ENCODE assay signal across 27 cellular contexts in genomic region chr2:207772844-207773205, GRCh38. TPM values are rescaled to one million over a fixed set of nuclear protein-coding genes. Genes with fewer than 3 reads are reported as not detected.
DNase-seq lines count a peak whose midpoint lies in the region; ATAC-seq, FAIRE-seq and TF ChIP-seq lines count a peak whose summit lies in the region.
"Had no signal": no experiment of that assay in that cellular context is flagged by ENCODE, and none has a peak within 500 bp of the region (broad histone marks: within the 10 kb centered on the region; RNA-seq: fewer than 3 reads in every experiment).

No MANE protein-coding gene starts in this region.

- peak overlapping the region in 1 of 7 donors; percentile 14 for H3K4me3 Mint-ChIP-seq in CD8-positive, alpha-beta memory T cell
- H3K4me3 Mint-ChIP-seq in neural crest cell: peak overlapping the region; percentile 5

- H3K9me1 ChIP-seq in K562 (ENCODE audit: control insufficient read depth, insufficient read depth, low read length): no peaks in the 10 kb centered on the region

- no peaks in the 10 kb centered on the region for H3K9me3 Mint-ChIP-seq in CD8-positive, alpha-beta memory T cell
- no peaks in the 10 kb centered on the region for H3K9me3 Mint-ChIP-seq in neural crest cell

- no peaks in the 10 kb centered on the region for H3K9me3 ChIP-seq in CD8-positive, alpha-beta memory T cell (ENCODE audit: low read length)
- H3K9me3 ChIP-seq in HUES48 (ENCODE audit: control insufficient read depth, insufficient read depth, low read length) (no peaks in the 10 kb centered on the region), K562 (replicated peaks; ENCODE audit: control insufficient read depth, insufficient read depth, low read depth, low read length) (no peaks in the 10 kb centered on the region)
- H3K9me3 ChIP-seq: BLaER1 had no signal

- no peak for DNase-seq in CD8-positive, alpha-beta memory T cell
- DNase-seq in K562 (ENCODE audit: extremely low read depth in 1 of 4, low spot score in 3 of 4) (peak in 1 of 4 experiments; percentile 50), neural crest cell (ENCODE audit: low read depth, low spot score) (no peak), OCI-M1 (lab: John Stamatoyannopoulos, UW) (no peak), GM10248 (ENCODE audit: extremely low spot score) (no peak)
- DNase-seq: DMS 273 treated with DMSO at 0.1 percent for 48 hours, DMS79, EL, GDM1, Karpas-422, NCI-H1105, NCI-H1436 treated with DMSO at 0.1 percent for 48 hours, NCI-H187 treated with DMSO at 0.1 percent for 48 hours, NCI-H2107, NCI-H446, NCI-H524 treated with DMSO at 0.1 percent for 48 hours, NCI-H774, SHP77 had no signal

- no peak for TF ChIP-seq CTCF in K562 (IDR thresholded peaks at IDR 0.05 in 2 of 3, conservative IDR thresholded peaks at IDR 0.05 in 1 of 3; ENCODE audit: insufficient read depth in 2 of 3, low read depth in 1 of 3, low read length in 3 of 3)
- TF ChIP-seq CTCF in neural crest cell (conservative IDR thresholded peaks at IDR 0.05): no peak
- TF ChIP-seq CTCF in GM10248 (IDR thresholded peaks at IDR 0.05; ENCODE audit: control extremely low read depth, extremely low read depth, low read depth, missing control alignments): no peak

- peaks cover 0 to 3% of the 10 kb centered on the region in 2 donors for H3K27me3 Mint-ChIP-seq in CD8-positive, alpha-beta memory T cell
- H3K27me3 Mint-ChIP-seq in neural crest cell (ENCODE audit: low read depth): peaks cover 53% of the 10 kb centered on the region

- intact Hi-C loops in K562 (cut with micrococcal nuclease): loop anchor here (2.0 kb wide), 1 partner anchor 20 kb away; no protein-coding TSS in a partner anchor

- peaks cover 0 to 6% (median 0%) of the 10 kb centered on the region in 3 donors for H3K36me3 Mint-ChIP-seq in CD8-positive, alpha-beta memory T cell
- no peaks in the 10 kb centered on the region for H3K36me3 Mint-ChIP-seq in neural crest cell (ENCODE audit: low read depth)
- H3K36me3 Mint-ChIP-seq: CD4-positive, CD25-positive, alpha-beta regulatory T cell had no signal

- H3K36me3 ChIP-seq in CD8-positive, alpha-beta memory T cell (ENCODE audit: insufficient read depth, low read length): no peaks in the 10 kb centered on the region
- H3K36me3 ChIP-seq in HUES48 (ENCODE audit: control insufficient read depth, insufficient read depth, low read length) (peaks cover 5% of the 10 kb centered on the region), K562 (ENCODE audit: control insufficient read depth, insufficient read depth, low read length) (peaks cover 6% of the 10 kb centered on the region; the same call in 2 of the 3 replicates)
- H3K36me3 ChIP-seq: BLaER1 had no signal

- in situ Hi-C loops in K562 (cut with MboI): loop anchor here (5.0 kb wide), 1 partner anchor 54 kb away; no protein-coding TSS in a partner anchor

- peak; percentile 59 for TF ChIP-seq POLR2A in K562 (conservative IDR thresholded peaks at IDR 0.05)

- H3K27me3 ChIP-seq in CD8-positive, alpha-beta memory T cell (ENCODE audit: insufficient read depth, low read length, poor library complexity, severe bottlenecking): no peaks in the 10 kb centered on the region
- H3K27me3 ChIP-seq in HUES48 (ENCODE audit: control insufficient read depth, insufficient read depth, low read length): no peaks in the 10 kb centered on the region
- no peaks in the 10 kb centered on the region for H3K27me3 ChIP-seq in K562 (ENCODE audit: control insufficient read depth in 2 of 2, insufficient read depth in 2 of 2, low read length in 2 of 2)

- H3K9ac ChIP-seq in HUES48 (ENCODE audit: low read depth, low read length) (no peak overlapping the region), K562 (ENCODE audit: insufficient read depth in 1 of 2, low read depth in 2 of 2, low read length in 2 of 2) (peak overlapping the region; percentile 88 to 91)
- H3K9ac ChIP-seq: BLaER1 had no signal

- peak overlapping the region; percentile 88 for H2AFZ ChIP-seq in K562 (ENCODE audit: low read depth, low read length)

- FAIRE-seq in K562 (lab: Jason Lieb, UNC): no peak
- FAIRE-seq: A204.1, GM12892, GM19239 had no signal

- peaks cover 12% of the 10 kb centered on the region for H3K4me1 ChIP-seq in CD8-positive, alpha-beta memory T cell (ENCODE audit: insufficient read depth, low read length)
- H3K4me1 ChIP-seq in HUES48 (ENCODE audit: control insufficient read depth, insufficient read depth, low read length) (peaks cover 24% of the 10 kb centered on the region), K562 (replicated peaks in 1 of 2; ENCODE audit: control insufficient read depth in 2 of 2, insufficient read depth in 2 of 2, low read length in 2 of 2) (peaks cover 9 to 38% of the 10 kb centered on the region in 2 experiments; a peak in 4 of 5 replicates)

- H3K27ac ChIP-seq in CD8-positive, alpha-beta memory T cell (ENCODE audit: low read depth, low read length): peak overlapping the region; percentile 53
- peak overlapping the region; percentile 61 for H3K27ac ChIP-seq in HUES48 (ENCODE audit: low read depth, low read length)
- peak overlapping the region; percentile 91 for H3K27ac ChIP-seq in K562 (ENCODE audit: extremely low read depth, low read depth, low read length)
- H3K27ac ChIP-seq: BLaER1, RWPE1 had no signal

- POLR2A ChIA-PET in CD8-positive, alpha-beta memory T cell (lab: Charles Lee): no interaction called here
- POLR2A ChIA-PET in K562 (lab: Yijun Ruan, JAX): no interaction called here
- POLR2A ChIA-PET in GM10248 (lab: Yijun Ruan, JAX): no interaction called here

- BruUV-seq in K562 (replicated peaks; lab: Mats Ljungman, UMichigan): TSS peak; percentile 93

- ATAC-seq in K562: no peak; the same call in 2 of the 3 replicates
- ATAC-seq in HG02610 (IDR thresholded peaks at IDR 0.05; ENCODE audit: unreplicated experiment): no peak
- ATAC-seq: Panc1 had no signal

- peaks cover 16% of the 10 kb centered on the region for H3K79me2 ChIP-seq in K562 (ENCODE audit: control insufficient read depth, insufficient read depth, low read length)

- no peak for TF ChIP-seq EP300 in K562 (IDR thresholded peaks at IDR 0.05; ENCODE audit: low read length)

- H3K4me2 ChIP-seq in K562 (ENCODE audit: insufficient read depth, low read length): peak overlapping the region; percentile 81
- H3K4me2 ChIP-seq: BLaER1 had no signal

- no peak for TF ChIP-seq RAD21 in K562 (CRISPR knock-in tag; conservative IDR thresholded peaks at IDR 0.05 in 1 of 2, IDR thresholded peaks at IDR 0.05 in 1 of 2)

- H3K4me1 Mint-ChIP-seq in CD8-positive, alpha-beta memory T cell: peaks cover 15 to 22% (median 16%) of the 10 kb centered on the region in 3 donors
- H3K4me1 Mint-ChIP-seq in neural crest cell: peaks cover 22% of the 10 kb centered on the region

- 0% methylated on average over 6 of the region's 13 CpGs for WGBS in K562 (ENCODE audit: insufficient coverage, low coverage, missing lambda C conversion rate)

- no peak overlapping the region for H3K27ac Mint-ChIP-seq in CD8-positive, alpha-beta memory T cell
- H3K27ac Mint-ChIP-seq in neural crest cell (ENCODE audit: unreplicated experiment): no peak overlapping the region
- H3K27ac Mint-ChIP-seq: CD4-positive, CD25-positive, alpha-beta regulatory T cell had no signal

- H3K4me3 ChIP-seq in CD8-positive, alpha-beta memory T cell (ENCODE audit: low read length): no peak overlapping the region
- H3K4me3 ChIP-seq in HUES48 (ENCODE audit: low read depth, low read length) (no peak overlapping the region), K562 (peak overlapping the region; percentile 39)
- H3K4me3 ChIP-seq: BLaER1 had no signal

- no peaks in the 10 kb centered on the region for H4K20me1 ChIP-seq in K562 (replicated peaks; ENCODE audit: control insufficient read depth, insufficient read depth, low read length)

- CTCF ChIA-PET in CD8-positive, alpha-beta memory T cell (lab: Charles Lee): no interaction called here
- CTCF ChIA-PET in K562 (lab: Yijun Ruan, JAX; ENCODE audit: low intra/inter-chr PET ratio) (no interaction called here), GM10248 (lab: Yijun Ruan, JAX) (no interaction called here)

TF ChIP-seq in K562, 482 proteins besides CTCF, POLR2A, EP300 and RAD21 (continues in another document):
- TF ChIP-seq ZNF740 (CRISPR knock-in tag; IDR thresholded peaks at IDR 0.05) (peak; percentile 57; the same call in 1 of the 2 replicates), ZNF740 (tag; IDR thresholded peaks at IDR 0.05) (no peak; a peak in 1 of 4 replicates), BRD9 (IDR thresholded peaks at IDR 0.05; ENCODE audit: low read depth, partially characterized antibody) (peak; percentile 63), MAX (CRISPR knock-in tag; IDR thresholded peaks at IDR 0.05) (peak; percentile 28; the same call in 1 of the 2 replicates)

RNA-seq across cellular contexts. Expression of gene FZD5, which starts 3.1 kb away (rescaled TPM):
- 1 to 10 TPM; 1.1 to 1.2 TPM for total RNA-seq in CD8-positive, alpha-beta memory T cell
- 0.06 TPM for polyA plus RNA-seq in CD8-positive, alpha-beta memory T cell
- total RNA-seq in K562 (2011; cell fraction: chromatin; rRNA removed; ENCODE audit: low replicate concordance): 12.4 and 17.4 TPM in 2 replicates
- 14.3 and 15.3 TPM in 2 replicates for total RNA-seq in K562 (2011; cell fraction: nucleolus; rRNA removed)
- total RNA-seq in K562 (2011; cell fraction: nucleoplasm; rRNA removed): 21.9 and 32.4 TPM in 2 replicates
- total RNA-seq in K562 (2014; rRNA removed) (8.8 and 9.7 TPM in 2 replicates), K562 (2014; rRNA removed; fragmentation: Illumina TruSeq; extraction: Trizol) (7.2 and 7.7 TPM in 2 replicates), K562 (2015; rRNA removed; fragmentation: Illumina TruSeq; extraction: Trizol) (5.6 and 5.9 TPM in 2 replicates), K562 (2021) (14.6 and 15.8 TPM in 2 replicates), neural crest cell (2.4 and 2.5 TPM in 2 replicates)
- polyA plus RNA-seq in K562 (2011; rRNA removed) (4.1 and 4.3 TPM in 2 replicates), K562 (2014; fragmentation: Illumina TruSeq; extraction: Trizol) (5.1 and 5.3 TPM in 2 replicates), K562 (2014; fragmentation: Nextera tagmentation; extraction: Ambion mirVana) (1 to 10 TPM; 3.7 to 7.7 TPM), K562 (2014; rRNA removed) (4.5 and 5.3 TPM in 2 replicates)
- 3.2 and 4.3 TPM in 2 replicates for polyA plus RNA-seq in K562 (2011; cell fraction: cytosol; rRNA removed)
- 7.6 and 8.4 TPM in 2 replicates for polyA plus RNA-seq in K562 (2011; cell fraction: nucleus; rRNA removed)
- 3.3 and 4.3 TPM in 2 replicates for polyA plus RNA-seq in K562 (2012)
- 10.9 and 12.2 TPM in 2 replicates for polyA minus RNA-seq in K562 (2011; rRNA and poly(A)+ RNA removed)
- 11.1 and 12.5 TPM in 2 replicates for polyA minus RNA-seq in K562 (2011; cell fraction: cytosol; rRNA and poly(A)+ RNA removed)
- 12.0 and 16.7 TPM in 2 replicates for polyA minus RNA-seq in K562 (2011; cell fraction: nucleus; rRNA and poly(A)+ RNA removed)
